ENCODE assay signal across 9 cellular contexts in the genomic region with DNA sequence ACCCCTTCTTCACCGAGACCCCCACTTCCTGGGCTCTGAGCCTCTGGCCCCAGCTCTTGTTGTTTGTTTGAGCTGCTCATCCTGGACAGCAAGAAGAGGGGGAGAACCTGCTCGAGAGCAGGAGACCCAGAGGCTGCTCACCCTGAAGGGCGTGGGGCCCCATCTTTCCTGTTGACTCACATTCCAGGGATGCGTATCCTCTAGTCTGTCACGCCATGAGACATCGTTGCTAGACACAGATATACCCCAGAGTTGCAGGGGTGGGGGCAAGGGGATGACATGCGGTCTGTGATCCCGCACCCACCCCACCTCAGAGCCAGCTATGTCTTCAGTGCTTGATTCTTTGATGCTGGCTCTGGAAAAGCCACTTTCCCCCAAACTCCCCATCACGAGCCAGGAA. TPM values are rescaled to one million over a fixed set of nuclear protein-coding genes. Genes with fewer than 3 reads are reported as not detected.
DNase-seq lines count a peak whose midpoint lies in the region; ATAC-seq and TF ChIP-seq lines count a peak whose summit lies in the region.
"Had no signal": no experiment of that assay in that cellular context is flagged by ENCODE, and none has a peak within 500 bp of the region (broad histone marks: within the 10 kb centered on the region; RNA-seq: fewer than 3 reads in every experiment).

No MANE protein-coding gene starts in this region.

- H4K20me1 ChIP-seq in HCT116 (ENCODE audit: insufficient read depth), result no peaks in the 10 kb centered on the region

- H3K4me3 ChIP-seq in HCT116 (replicated peaks in 1 of 2; ENCODE audit: low read depth in 1 of 2, low read length in 2 of 2) (no peak overlapping the region), suprapubic skin (no peak overlapping the region)
- H3K4me3 ChIP-seq: pancreas had no signal

- TF ChIP-seq POLR2A in HCT116 (IDR thresholded peaks at IDR 0.05; ENCODE audit: borderline replicate concordance, extremely low read depth, insufficient read depth, insufficient read length), result no peak
- no peak for TF ChIP-seq POLR2A in suprapubic skin (IDR thresholded peaks at IDR 0.05)

- H3K9ac ChIP-seq in HCT116 (ENCODE audit: low read length), result no peak overlapping the region

- ATAC-seq in HCT116 (no peak), foreskin keratinocyte (peak; percentile 64), HG02588 (IDR thresholded peaks at IDR 0.05; ENCODE audit: unreplicated experiment) (no peak)

- TF ChIP-seq EP300 in suprapubic skin (IDR thresholded peaks at IDR 0.05), result no peak

- intact Hi-C loops in HCT116 (cut with micrococcal nuclease), result loop anchor here (5.0 kb wide), 2 partner anchors 127 to 587 kb away; no protein-coding TSS in a partner anchor

- no peaks in the 10 kb centered on the region for H3K27me3 ChIP-seq in HCT116 (ENCODE audit: insufficient read depth, low read length)
- peaks cover under 1% of the 10 kb centered on the region for H3K27me3 ChIP-seq in foreskin keratinocyte
- no peaks in the 10 kb centered on the region for H3K27me3 ChIP-seq in suprapubic skin
- H3K27me3 ChIP-seq: pancreas had no signal

- peak overlapping the region; percentile 28 for H3K27ac Mint-ChIP-seq in activated naive CD8-positive, alpha-beta T cell

- H3K27ac ChIP-seq in HCT116 (ENCODE audit: low read depth, low read length) (no peak overlapping the region), foreskin keratinocyte (no peak overlapping the region), suprapubic skin (peak overlapping the region; percentile 92)
- H3K27ac ChIP-seq: pancreas had no signal

- H3K79me2 ChIP-seq in HCT116 (ENCODE audit: insufficient read depth, low read length), result no peaks in the 10 kb centered on the region

- RAD21 ChIA-PET in HCT116 (lab: Charles Lee; ENCODE audit: low non-redundant PET in 1 of 2, low total read pairs in 2 of 2, uncharacterized antibody in 2 of 2, unreplicated experiment in 2 of 2), result no interaction called here

- H3K9me3 ChIP-seq in HCT116 (ENCODE audit: control insufficient read depth in 1 of 2, insufficient read depth in 1 of 2, low read depth in 1 of 2, low read length in 2 of 2) (no peaks in the 10 kb centered on the region), suprapubic skin (no peaks in the 10 kb centered on the region)
- H3K9me3 ChIP-seq: pancreas had no signal

- H3K36me3 ChIP-seq in HCT116 (ENCODE audit: control insufficient read depth in 1 of 2, insufficient read depth in 2 of 2, low read length in 2 of 2) (peaks cover 11 to 15% of the 10 kb centered on the region in 2 experiments; a peak in 3 of 4 replicates), suprapubic skin (peaks cover 44% of the 10 kb centered on the region)

- WGBS in suprapubic skin, result 57% methylated on average over 9 of the region's 9 CpGs

- DNase-seq in HCT116 (ENCODE audit: low read depth, low spot score) (no peak), foreskin keratinocyte (peak; percentile 30 to 67), suprapubic skin (ENCODE audit: low spot score in 2 of 2) (peak in 1 of 2 donors; percentile 78), DMS53 treated with DMSO at 0.1 percent for 48 hours (lab: John Stamatoyannopoulos, UW; ENCODE audit: unreplicated experiment) (no peak), retina (no peak)
- DNase-seq: NCI-H345 had no signal

- no peak for TF ChIP-seq RAD21 in HCT116 (IDR thresholded peaks at IDR 0.05; ENCODE audit: low read depth)

- H3K9me3 Mint-ChIP-seq in activated naive CD8-positive, alpha-beta T cell (ENCODE audit: low read depth), result no peaks in the 10 kb centered on the region

- no peak overlapping the region for H2AFZ ChIP-seq in HCT116 (ENCODE audit: low read depth, low read length, poor library complexity, severe bottlenecking)

- no TSS peak for BruUV-seq in HCT116 (replicated peaks; lab: Mats Ljungman, UMichigan)

- POLR2A ChIA-PET in HCT116 (lab: Charles Lee), result no interaction called here

- no peaks in the 10 kb centered on the region for H3K9me2 ChIP-seq in HCT116 (ENCODE audit: insufficient read depth)

- TF ChIP-seq CTCF in HCT116 (IDR thresholded peaks at IDR 0.05 in 2 of 3, conservative IDR thresholded peaks at IDR 0.05 in 1 of 3; ENCODE audit: borderline replicate concordance in 1 of 3, insufficient read depth in 1 of 3, low read depth in 2 of 3, low read length in 2 of 3) (no peak), foreskin keratinocyte (conservative IDR thresholded peaks at IDR 0.05) (no peak), suprapubic skin (IDR thresholded peaks at IDR 0.05) (no peak)

- CTCF ChIA-PET in HCT116 (lab: Charles Lee), result interaction anchor here (1.1 kb wide), 1 partner anchor 13 kb away, joined by 3 read pairs; a partner anchor contains a TSS

- H3K4me1 ChIP-seq in HCT116 (ENCODE audit: control insufficient read depth in 1 of 2, insufficient read depth in 2 of 2, low read length in 2 of 2) (peaks cover 0 to 28% of the 10 kb centered on the region in 2 experiments; a peak in 2 of 4 replicates), foreskin keratinocyte (peaks cover 6% of the 10 kb centered on the region), suprapubic skin (peaks cover 54% of the 10 kb centered on the region)

- H3K4me1 Mint-ChIP-seq in activated naive CD8-positive, alpha-beta T cell (ENCODE audit: low read depth), result peaks cover 8% of the 10 kb centered on the region

- no peaks in the 10 kb centered on the region for H3K36me3 Mint-ChIP-seq in activated naive CD8-positive, alpha-beta T cell

- H3K4me2 ChIP-seq in HCT116 (ENCODE audit: low read length), result peak overlapping the region; percentile 51

- no peak overlapping the region for H3K4me3 Mint-ChIP-seq in activated naive CD8-positive, alpha-beta T cell

- no peaks in the 10 kb centered on the region for H3K27me3 Mint-ChIP-seq in activated naive CD8-positive, alpha-beta T cell

TF ChIP-seq in HCT116, 20 proteins besides CTCF, POLR2A, EP300 and RAD21 (continues in another document):
- TF ChIP-seq, protein P1, sequence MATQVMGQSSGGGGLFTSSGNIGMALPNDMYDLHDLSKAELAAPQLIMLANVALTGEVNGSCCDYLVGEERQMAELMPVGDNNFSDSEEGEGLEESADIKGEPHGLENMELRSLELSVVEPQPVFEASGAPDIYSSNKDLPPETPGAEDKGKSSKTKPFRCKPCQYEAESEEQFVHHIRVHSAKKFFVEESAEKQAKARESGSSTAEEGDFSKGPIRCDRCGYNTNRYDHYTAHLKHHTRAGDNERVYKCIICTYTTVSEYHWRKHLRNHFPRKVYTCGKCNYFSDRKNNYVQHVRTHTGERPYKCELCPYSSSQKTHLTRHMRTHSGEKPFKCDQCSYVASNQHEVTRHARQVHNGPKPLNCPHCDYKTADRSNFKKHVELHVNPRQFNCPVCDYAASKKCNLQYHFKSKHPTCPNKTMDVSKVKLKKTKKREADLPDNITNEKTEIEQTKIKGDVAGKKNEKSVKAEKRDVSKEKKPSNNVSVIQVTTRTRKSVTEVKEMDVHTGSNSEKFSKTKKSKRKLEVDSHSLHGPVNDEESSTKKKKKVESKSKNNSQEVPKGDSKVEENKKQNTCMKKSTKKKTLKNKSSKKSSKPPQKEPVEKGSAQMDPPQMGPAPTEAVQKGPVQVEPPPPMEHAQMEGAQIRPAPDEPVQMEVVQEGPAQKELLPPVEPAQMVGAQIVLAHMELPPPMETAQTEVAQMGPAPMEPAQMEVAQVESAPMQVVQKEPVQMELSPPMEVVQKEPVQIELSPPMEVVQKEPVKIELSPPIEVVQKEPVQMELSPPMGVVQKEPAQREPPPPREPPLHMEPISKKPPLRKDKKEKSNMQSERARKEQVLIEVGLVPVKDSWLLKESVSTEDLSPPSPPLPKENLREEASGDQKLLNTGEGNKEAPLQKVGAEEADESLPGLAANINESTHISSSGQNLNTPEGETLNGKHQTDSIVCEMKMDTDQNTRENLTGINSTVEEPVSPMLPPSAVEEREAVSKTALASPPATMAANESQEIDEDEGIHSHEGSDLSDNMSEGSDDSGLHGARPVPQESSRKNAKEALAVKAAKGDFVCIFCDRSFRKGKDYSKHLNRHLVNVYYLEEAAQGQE (IDR thresholded peaks at IDR 0.05; ENCODE audit: low read depth), result no peak
- TF ChIP-seq, protein P2, sequence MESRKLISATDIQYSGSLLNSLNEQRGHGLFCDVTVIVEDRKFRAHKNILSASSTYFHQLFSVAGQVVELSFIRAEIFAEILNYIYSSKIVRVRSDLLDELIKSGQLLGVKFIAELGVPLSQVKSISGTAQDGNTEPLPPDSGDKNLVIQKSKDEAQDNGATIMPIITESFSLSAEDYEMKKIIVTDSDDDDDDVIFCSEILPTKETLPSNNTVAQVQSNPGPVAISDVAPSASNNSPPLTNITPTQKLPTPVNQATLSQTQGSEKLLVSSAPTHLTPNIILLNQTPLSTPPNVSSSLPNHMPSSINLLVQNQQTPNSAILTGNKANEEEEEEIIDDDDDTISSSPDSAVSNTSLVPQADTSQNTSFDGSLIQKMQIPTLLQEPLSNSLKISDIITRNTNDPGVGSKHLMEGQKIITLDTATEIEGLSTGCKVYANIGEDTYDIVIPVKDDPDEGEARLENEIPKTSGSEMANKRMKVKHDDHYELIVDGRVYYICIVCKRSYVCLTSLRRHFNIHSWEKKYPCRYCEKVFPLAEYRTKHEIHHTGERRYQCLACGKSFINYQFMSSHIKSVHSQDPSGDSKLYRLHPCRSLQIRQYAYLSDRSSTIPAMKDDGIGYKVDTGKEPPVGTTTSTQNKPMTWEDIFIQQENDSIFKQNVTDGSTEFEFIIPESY (IDR thresholded peaks at IDR 0.05; ENCODE audit: extremely low read depth, insufficient replicate concordance, low read length), result no peak
- TF ChIP-seq SRF (IDR thresholded peaks at IDR 0.05; ENCODE audit: low read depth) (no peak), FOSL1 (IDR thresholded peaks at IDR 0.05; ENCODE audit: low read depth) (no peak)

RNA-seq across cellular contexts. Expression of a gene that starts 5.7 kb away (rescaled TPM):
- total RNA-seq in HCT116 (2021; ENCODE audit: unreplicated experiment) (8.5 TPM), foreskin keratinocyte (0.07 and 0.31 TPM in 2 replicates), suprapubic skin (10 to 100 TPM; 25.7 to 52.5 (median 40.2) TPM)
- polyA plus RNA-seq in HCT116 (2012), result 4.7 and 7.1 TPM in 2 replicates
- 0.03 and 0.07 TPM in 2 replicates for polyA plus RNA-seq in foreskin keratinocyte

RNA-seq across cellular contexts. Expression of a gene that starts 13.2 kb away (rescaled TPM):
- total RNA-seq in HCT116 (2021; ENCODE audit: unreplicated experiment) (63.9 TPM), foreskin keratinocyte (39.5 and 41.7 TPM in 2 replicates), suprapubic skin (100 to 1,000 TPM in 1 of 4 donors, 10 to 100 TPM in 3; 55.8 to 161 (median 74.0) TPM)
- polyA plus RNA-seq in HCT116 (2012), result 55.7 and 75.2 TPM in 2 replicates
- polyA plus RNA-seq in foreskin keratinocyte, result 51.9 and 54.1 TPM in 2 replicates

RNA-seq across cellular contexts. Expression of a gene that starts 15.2 kb away (rescaled TPM):
- total RNA-seq in HCT116 (2021; ENCODE audit: unreplicated experiment) (11.2 TPM), foreskin keratinocyte (7.5 and 8.6 TPM in 2 replicates), suprapubic skin (10 to 100 TPM in 1 of 4 donors, 1 to 10 TPM in 3; 3.5 to 10.6 (median 5.6) TPM)
- 8.8 and 12.2 TPM in 2 replicates for polyA plus RNA-seq in HCT116 (2012)
- polyA plus RNA-seq in foreskin keratinocyte, result 11.0 and 12.5 TPM in 2 replicates

RNA-seq across cellular contexts. Expression of a gene that starts 36.9 kb away (rescaled TPM):
- total RNA-seq in HCT116 (2021; ENCODE audit: unreplicated experiment) (6.1 TPM), foreskin keratinocyte (0.21 and 0.37 TPM in 2 replicates), suprapubic skin (1 to 10 TPM in 1 of 4 donors, under 1 TPM in 3; 0.42 to 2.1 (median 0.45) TPM)
- 4.0 and 4.8 TPM in 2 replicates for polyA plus RNA-seq in HCT116 (2012)
- polyA plus RNA-seq in foreskin keratinocyte, result 0.45 and 0.75 TPM in 2 replicates

RNA-seq across cellular contexts. Expression of a gene that starts 39.1 kb away (rescaled TPM):
- total RNA-seq in HCT116 (2021; ENCODE audit: unreplicated experiment) (21.0 TPM), foreskin keratinocyte (12.1 and 14.0 TPM in 2 replicates), suprapubic skin (100 to 1,000 TPM in 1 of 4 donors, 10 to 100 TPM in 3; 42.8 to 183 (median 72.2) TPM)
- polyA plus RNA-seq in HCT116 (2012), result 12.8 and 16.4 TPM in 2 replicates
- polyA plus RNA-seq in foreskin keratinocyte, result 14.1 and 15.6 TPM in 2 replicates

Comparison
In these comparisons a context has a peak if more than half of its experiments do, and no peak if none do; other contexts are left out.
1. DNase-seq: peak in foreskin keratinocyte (2 of 2); none in HCT116 (single experiment), DMS53 treated with DMSO at 0.1 percent for 48 hours (single experiment) and retina (single experiment).